Comparison of ENCODE assay signal across 8 cellular contexts in genomic region chr12:48978291-48978740, GRCh38. TPM values are rescaled to one million over a fixed set of nuclear protein-coding genes. Genes with fewer than 3 reads are reported as not detected.
DNase-seq lines count a peak whose midpoint lies in the region; ATAC-seq and TF ChIP-seq lines count a peak whose summit lies in the region.

Gene WNT1 (plus strand): TSS chr12:48978322. CDS start chr12:48978651, 329 bp downstream.

- intact Hi-C loops in CD4-positive, alpha-beta memory T cell (cut with micrococcal nuclease) = loop anchor here (1.0 to 5.0 kb wide), 3 partner anchors 21 to 76 kb away; partner anchors contain the start of genes ARF3 and FKBP11
- intact Hi-C loops in body of pancreas (cut with DNase I) = no loop called here

- H3K9me3 Mint-ChIP-seq in CD4-positive, alpha-beta memory T cell = peaks cover 0 to 13% (median 0%) of the 10 kb centered on the region in 8 donors
- no peaks in the 10 kb centered on the region for H3K9me3 Mint-ChIP-seq in natural killer cell treated with Interleukin-12 subunit alpha and Interleukin-12 subunit beta and Interleukin-15 and Interleukin-18, amount 100 ng/mL, for 72 hours

- peaks cover 47% of the 10 kb centered on the region for H3K4me1 ChIP-seq in CD4-positive, alpha-beta memory T cell (ENCODE audit: insufficient read depth, low read length)
- peaks cover 43% of the 10 kb centered on the region for H3K4me1 ChIP-seq in body of pancreas

- no peaks in the 10 kb centered on the region for H3K9me3 ChIP-seq in CD4-positive, alpha-beta memory T cell (ENCODE audit: control insufficient read depth in 1 of 2, low read length in 2 of 2)
- no peaks in the 10 kb centered on the region for H3K9me3 ChIP-seq in body of pancreas

- no peak for DNase-seq in CD4-positive, alpha-beta memory T cell
- peak in 1 of 4 donors; percentile 38 for DNase-seq in body of pancreas
- DNase-seq in natural killer cell treated with Interleukin-12 subunit alpha and Interleukin-12 subunit beta and Interleukin-15 and Interleukin-18, amount 100 ng/mL, for 72 hours (ENCODE audit: low spot score) = peak; percentile 59
- DNase-seq in COR-L47 (lab: John Stamatoyannopoulos, UW) = no peak
- DNase-seq in medulla oblongata (ENCODE audit: extremely low spot score) = no peak

- peaks cover 6 to 20% of the 10 kb centered on the region in 2 donors for H3K27me3 Mint-ChIP-seq in CD4-positive, alpha-beta memory T cell
- peaks cover 35 to 45% of the 10 kb centered on the region in 2 donors for H3K27me3 Mint-ChIP-seq in natural killer cell treated with Interleukin-12 subunit alpha and Interleukin-12 subunit beta and Interleukin-15 and Interleukin-18, amount 100 ng/mL, for 72 hours

- peaks cover 0 to 1% of the 10 kb centered on the region in 2 donors for H3K36me3 Mint-ChIP-seq in CD4-positive, alpha-beta memory T cell
- H3K36me3 Mint-ChIP-seq in natural killer cell treated with Interleukin-12 subunit alpha and Interleukin-12 subunit beta and Interleukin-15 and Interleukin-18, amount 100 ng/mL, for 72 hours = no peaks in the 10 kb centered on the region

- H3K36me3 ChIP-seq in CD4-positive, alpha-beta memory T cell (ENCODE audit: insufficient read depth, low read length) = no peaks in the 10 kb centered on the region
- no peaks in the 10 kb centered on the region for H3K36me3 ChIP-seq in body of pancreas (replicated peaks in 1 of 2; ENCODE audit: insufficient read depth in 1 of 2, low read depth in 2 of 2)

- POLR2A ChIA-PET in CD4-positive, alpha-beta memory T cell (lab: Charles Lee; ENCODE audit: partially characterized antibody) = interaction anchor here (0.8 to 6.4 kb wide), 12 partner anchors 8 to 261 kb away, joined by 3 to 55 read pairs (median 14); partner anchors contain the start of genes ARF3, DDX23, FKBP11 and PRKAG1

- peak within 1 kb of the TSS; percentile 72 to 97 (median 93) for H3K27ac Mint-ChIP-seq in CD4-positive, alpha-beta memory T cell
- H3K27ac Mint-ChIP-seq in natural killer cell treated with Interleukin-12 subunit alpha and Interleukin-12 subunit beta and Interleukin-15 and Interleukin-18, amount 100 ng/mL, for 72 hours = peak within 1 kb of the TSS in 1 of 2 donors; percentile 54

- TF ChIP-seq POLR2A in body of pancreas (IDR thresholded peaks at IDR 0.05) = no peak

- H3K4me1 Mint-ChIP-seq in CD4-positive, alpha-beta memory T cell = peaks cover 33 to 58% (median 43%) of the 10 kb centered on the region in 4 donors
- H3K4me1 Mint-ChIP-seq in natural killer cell treated with Interleukin-12 subunit alpha and Interleukin-12 subunit beta and Interleukin-15 and Interleukin-18, amount 100 ng/mL, for 72 hours (ENCODE audit: low read depth in 2 of 2) = peaks cover 43 to 51% of the 10 kb centered on the region in 2 donors

- 1% methylated on average over 41 of the region's 45 CpGs; no CpG with 5 or more reads in 1 of the 2 donors for WGBS in body of pancreas, 2 donors

- H3K27me3 ChIP-seq in CD4-positive, alpha-beta memory T cell (ENCODE audit: insufficient read depth, low read length) = peaks cover 10% of the 10 kb centered on the region
- peaks cover 0 to 43% of the 10 kb centered on the region in 2 donors for H3K27me3 ChIP-seq in body of pancreas

- ATAC-seq in HG03135 (IDR thresholded peaks at IDR 0.05; ENCODE audit: unreplicated experiment) (peak; percentile 3), body of pancreas (peak; percentile 32), GM18870 (IDR thresholded peaks at IDR 0.05; ENCODE audit: unreplicated experiment) (no peak), GM21825 (IDR thresholded peaks at IDR 0.05; ENCODE audit: unreplicated experiment) (no peak)
- ATAC-seq in natural killer cell treated with Interleukin-12 subunit alpha and Interleukin-12 subunit beta and Interleukin-15 and Interleukin-18, amount 100 ng/mL, for 72 hours = peak; percentile 22 to 25

- peak within 1 kb of the TSS; percentile 29 for H3K27ac ChIP-seq in CD4-positive, alpha-beta memory T cell (ENCODE audit: low read depth, low read length)
- no peak within 1 kb of the TSS for H3K27ac ChIP-seq in body of pancreas

- H3K4me3 Mint-ChIP-seq in CD4-positive, alpha-beta memory T cell = peak within 1 kb of the TSS; percentile 85 to 91 (median 89)
- peak within 1 kb of the TSS; percentile 87 for H3K4me3 Mint-ChIP-seq in natural killer cell treated with Interleukin-12 subunit alpha and Interleukin-12 subunit beta and Interleukin-15 and Interleukin-18, amount 100 ng/mL, for 72 hours

- H3K4me3 ChIP-seq in CD4-positive, alpha-beta memory T cell (ENCODE audit: low read length in 2 of 2) = peak within 1 kb of the TSS; percentile 66 to 73
- no peak within 1 kb of the TSS for H3K4me3 ChIP-seq in body of pancreas

- no peak for TF ChIP-seq CTCF in body of pancreas (IDR thresholded peaks at IDR 0.05)

- CTCF ChIA-PET in CD4-positive, alpha-beta memory T cell (lab: Charles Lee; ENCODE audit: partially characterized antibody) = interaction anchor here (0.7 to 13.4 kb wide), 20 partner anchors 11 to 125 kb away, joined by 3 to 244 read pairs (median 5); partner anchors contain the start of genes ARF3, DDN, DDX23 and FKBP11

RNA-seq across cellular contexts. Expression of gene WNT1, which starts in this region (rescaled TPM):
- total RNA-seq in CD4-positive, alpha-beta memory T cell = 1 to 10 TPM; 1.8 to 2.8 TPM
- polyA plus RNA-seq in CD4-positive, alpha-beta memory T cell = 1 to 10 TPM in 1 of 2 donors, under 1 TPM in 1; 0.55 to 1.1 TPM
- total RNA-seq in body of pancreas = not detected
- not detected for total RNA-seq in natural killer cell treated with Interleukin-12 subunit alpha and Interleukin-12 subunit beta and Interleukin-15 and Interleukin-18, amount 100 ng/mL, for 72 hours

Comparison
In these comparisons a context has a peak if more than half of its experiments do, and no peak if none do; other contexts are left out.
1. Peak in ATAC-seq in body of pancreas; RNA of the gene not detected or under 1 TPM.
2. Peak in DNase-seq and ATAC-seq in natural killer cell treated with Interleukin-12 subunit alpha and Interleukin-12 subunit beta and Interleukin-15 and Interleukin-18, amount 100 ng/mL, for 72 hours; RNA of the gene not detected or under 1 TPM.
3. H3K4me3 ChIP-seq: peak in CD4-positive, alpha-beta memory T cell (2 of 2); none in body of pancreas (0 of 2).